Comparison of ENCODE assay signal across 1 cellular context in the genomic region with DNA sequence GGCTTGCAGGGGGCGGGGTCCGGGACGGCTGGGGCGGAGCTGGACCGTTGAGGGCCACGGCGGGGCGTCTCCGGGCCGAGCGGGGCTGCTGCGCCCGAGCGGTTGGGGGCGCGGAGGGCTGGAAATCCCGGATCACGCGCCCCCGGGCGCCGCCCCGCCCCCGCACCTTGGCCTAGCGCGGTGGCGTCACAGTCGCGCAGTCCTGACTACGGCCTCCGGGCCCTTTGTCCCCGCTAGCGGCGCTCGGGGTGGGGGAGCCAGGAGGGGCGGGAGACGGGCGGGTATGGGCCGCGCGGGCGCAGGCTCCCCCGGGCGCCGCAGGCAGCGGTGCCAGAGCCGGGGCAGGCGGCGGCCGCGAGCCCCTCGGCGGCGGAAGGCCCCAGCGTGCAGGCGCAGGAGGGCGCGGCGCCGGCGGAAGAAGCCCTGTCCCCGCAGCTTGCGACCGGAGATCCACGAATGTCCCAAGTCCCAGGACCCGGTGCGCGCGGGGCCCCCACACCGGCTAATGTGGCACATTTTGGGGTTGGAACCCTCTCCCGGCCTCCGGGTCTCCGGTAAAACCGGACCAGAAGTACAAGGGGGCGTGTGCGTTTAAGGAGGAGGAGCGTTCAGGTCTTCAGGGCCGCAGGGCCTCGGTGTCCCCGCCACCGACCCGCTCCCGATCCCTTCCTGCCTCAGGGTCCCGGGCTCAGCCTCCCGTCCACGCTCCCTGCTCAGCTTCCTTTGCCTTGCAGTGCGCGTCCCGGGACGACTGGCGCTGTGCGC.
TF ChIP-seq lines count a peak whose summit lies in the region.

No MANE protein-coding gene starts in this region.

TF ChIP-seq in GM12878, 131 proteins besides CTCF, POLR2A, EP300 and RAD21:
- TF ChIP-seq ZNF217 (IDR thresholded peaks at IDR 0.05) (no peak), PML (IDR thresholded peaks at IDR 0.05; ENCODE audit: low read length) (0 out of 2 replicates have a peak, but pooled peaks have one; percentile 11), LARP7 (IDR thresholded peaks at IDR 0.05) (peak; percentile 82), BACH1 (IDR thresholded peaks at IDR 0.05; ENCODE audit: borderline replicate concordance) (peak; percentile 74), POLR2AphosphoS5 (IDR thresholded peaks at IDR 0.05; ENCODE audit: low read length) (0 out of 2 replicates have a peak, but pooled peaks have one; percentile 46), STAT1 (conservative IDR thresholded peaks at IDR 0.05) (no peak), ZNF687 (IDR thresholded peaks at IDR 0.05) (peak; percentile 40; the same call in 1 of the 2 replicates), WRNIP1 (IDR thresholded peaks at IDR 0.05; ENCODE audit: borderline replicate concordance, low read depth, low read length) (no peak), POU2F2 (IDR thresholded peaks at IDR 0.05; ENCODE audit: borderline replicate concordance, low read depth, low read length) (no peak), GATAD2B (conservative IDR thresholded peaks at IDR 0.05; ENCODE audit: low read depth) (peak; percentile 30), ZBTB4 (CRISPR knock-in tag; IDR thresholded peaks at IDR 0.05) (no peak), SRF (IDR thresholded peaks at IDR 0.05; ENCODE audit: low read depth in 2 of 2, low read length in 2 of 2) (0 out of 4 replicates have a peak, but pooled peaks of 1 of the 2 experiments have one; percentile 24), BCLAF1 (IDR thresholded peaks at IDR 0.05) (no peak), YY1 (IDR thresholded peaks at IDR 0.05; ENCODE audit: low read depth, low read length) (peak; percentile 24; the same call in 1 of the 2 replicates), HDAC2 (IDR thresholded peaks at IDR 0.05) (no peak), SMAD1 (IDR thresholded peaks at IDR 0.05; ENCODE audit: low read depth, partially characterized antibody) (no peak), CREB1 (IDR thresholded peaks at IDR 0.05; ENCODE audit: low read depth) (peak; percentile 81), NBN (IDR thresholded peaks at IDR 0.05) (no peak), MXI1 (IDR thresholded peaks at IDR 0.05; ENCODE audit: low read depth, low read length) (peak; percentile 46; the same call in 1 of the 2 replicates), NR2F1 (conservative IDR thresholded peaks at IDR 0.05) (peak; percentile 35), CHD1 (IDR thresholded peaks at IDR 0.05; ENCODE audit: low read depth, low read length) (no peak), NR2C1 (IDR thresholded peaks at IDR 0.05) (0 out of 2 replicates have a peak, but pooled peaks have one; percentile 22), CBX5 (IDR thresholded peaks at IDR 0.05; ENCODE audit: low read depth) (no peak), IRF4 (IDR thresholded peaks at IDR 0.05; ENCODE audit: low read depth, low read length) (no peak), BHLHE40 (IDR thresholded peaks at IDR 0.05; ENCODE audit: borderline replicate concordance in 1 of 2, low read depth in 2 of 2, low read length in 1 of 2) (peak; percentile 49 to 87; a peak in 3 of 4 replicates), NKRF (conservative IDR thresholded peaks at IDR 0.05) (peak; percentile 82), TAF1 (IDR thresholded peaks at IDR 0.05; ENCODE audit: borderline replicate concordance, low read depth, low read length) (peak; percentile 58; the same call in 1 of the 2 replicates), PAX5 (IDR thresholded peaks at IDR 0.05; ENCODE audit: borderline replicate concordance, low read depth, low read length) (0 out of 2 replicates have a peak, but pooled peaks have one; percentile 9), CREM (IDR thresholded peaks at IDR 0.05; ENCODE audit: low read depth) (peak; percentile 42; the same call in 1 of the 2 replicates), MEF2B (IDR thresholded peaks at IDR 0.05; ENCODE audit: partially characterized antibody, poor library complexity, severe bottlenecking) (no peak), KLF5 (IDR thresholded peaks at IDR 0.05; ENCODE audit: partially characterized antibody) (peak; percentile 47), YBX1 (IDR thresholded peaks at IDR 0.05) (no peak), IKZF1 (conservative IDR thresholded peaks at IDR 0.05) (peak; percentile 53), EGR1 (IDR thresholded peaks at IDR 0.05; ENCODE audit: borderline replicate concordance in 1 of 2, low read depth in 2 of 2, low read length in 2 of 2) (peak; percentile 74 to 99)
- TF ChIP-seq, protein P1, sequence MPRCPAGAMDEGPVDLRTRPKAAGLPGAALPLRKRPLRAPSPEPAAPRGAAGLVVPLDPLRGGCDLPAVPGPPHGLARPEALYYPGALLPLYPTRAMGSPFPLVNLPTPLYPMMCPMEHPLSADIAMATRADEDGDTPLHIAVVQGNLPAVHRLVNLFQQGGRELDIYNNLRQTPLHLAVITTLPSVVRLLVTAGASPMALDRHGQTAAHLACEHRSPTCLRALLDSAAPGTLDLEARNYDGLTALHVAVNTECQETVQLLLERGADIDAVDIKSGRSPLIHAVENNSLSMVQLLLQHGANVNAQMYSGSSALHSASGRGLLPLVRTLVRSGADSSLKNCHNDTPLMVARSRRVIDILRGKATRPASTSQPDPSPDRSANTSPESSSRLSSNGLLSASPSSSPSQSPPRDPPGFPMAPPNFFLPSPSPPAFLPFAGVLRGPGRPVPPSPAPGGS (IDR thresholded peaks at IDR 0.05; ENCODE audit: borderline replicate concordance, insufficient read depth, low read depth, low read length, poor library complexity, severe bottlenecking), result peak; percentile 47
- TF ChIP-seq, protein P2, sequence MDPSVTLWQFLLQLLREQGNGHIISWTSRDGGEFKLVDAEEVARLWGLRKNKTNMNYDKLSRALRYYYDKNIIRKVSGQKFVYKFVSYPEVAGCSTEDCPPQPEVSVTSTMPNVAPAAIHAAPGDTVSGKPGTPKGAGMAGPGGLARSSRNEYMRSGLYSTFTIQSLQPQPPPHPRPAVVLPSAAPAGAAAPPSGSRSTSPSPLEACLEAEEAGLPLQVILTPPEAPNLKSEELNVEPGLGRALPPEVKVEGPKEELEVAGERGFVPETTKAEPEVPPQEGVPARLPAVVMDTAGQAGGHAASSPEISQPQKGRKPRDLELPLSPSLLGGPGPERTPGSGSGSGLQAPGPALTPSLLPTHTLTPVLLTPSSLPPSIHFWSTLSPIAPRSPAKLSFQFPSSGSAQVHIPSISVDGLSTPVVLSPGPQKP (IDR thresholded peaks at IDR 0.05; ENCODE audit: low read depth, low read length), result no peak
- TF ChIP-seq, protein P3, sequence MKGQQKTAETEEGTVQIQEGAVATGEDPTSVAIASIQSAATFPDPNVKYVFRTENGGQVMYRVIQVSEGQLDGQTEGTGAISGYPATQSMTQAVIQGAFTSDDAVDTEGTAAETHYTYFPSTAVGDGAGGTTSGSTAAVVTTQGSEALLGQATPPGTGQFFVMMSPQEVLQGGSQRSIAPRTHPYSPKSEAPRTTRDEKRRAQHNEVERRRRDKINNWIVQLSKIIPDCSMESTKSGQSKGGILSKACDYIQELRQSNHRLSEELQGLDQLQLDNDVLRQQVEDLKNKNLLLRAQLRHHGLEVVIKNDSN (IDR thresholded peaks at IDR 0.05; ENCODE audit: borderline replicate concordance, extremely low read length, insufficient read depth, low read depth, low read length), result peak; percentile 39
